Comparison of ENCODE assay signal across 7 cellular contexts in genomic region chr14:57692671-57693070, GRCh38.
DNase-seq lines count a peak whose midpoint lies in the region; TF ChIP-seq lines count a peak whose summit lies in the region.

No MANE protein-coding gene starts in this region.

- H3K27me3 ChIP-seq in brain microvascular endothelial cell (replicated peaks), result no peaks in the 10 kb centered on the region
- no peaks in the 10 kb centered on the region for H3K27me3 ChIP-seq in neural progenitor cell

- H3K9me3 Mint-ChIP-seq in neural progenitor cell, result no peaks in the 10 kb centered on the region

- in situ Hi-C loops in brain microvascular endothelial cell (cut with HindIII; ENCODE audit: low pct_ligation_motif_present, low sequenced_read_pairs), result no loop called here

- H3K4me1 Mint-ChIP-seq in neural progenitor cell, result no peaks in the 10 kb centered on the region

- peak; percentile 55 for TF ChIP-seq CTCF in GM12873 (IDR thresholded peaks at IDR 0.05; ENCODE audit: insufficient read depth, low read depth, low read length, missing control alignments)
- TF ChIP-seq CTCF in brain microvascular endothelial cell (IDR thresholded peaks at IDR 0.05; ENCODE audit: low read depth, low read length, missing control alignments), result peak; percentile 38
- peak; percentile 59 for TF ChIP-seq CTCF in neural progenitor cell (IDR thresholded peaks at IDR 0.05)

- no peaks in the 10 kb centered on the region for H4K20me1 ChIP-seq in neural progenitor cell (ENCODE audit: low read depth)

- no peak overlapping the region for H2AFZ ChIP-seq in neural progenitor cell (replicated peaks)

- no peaks in the 10 kb centered on the region for H3K36me3 ChIP-seq in brain microvascular endothelial cell (replicated peaks)
- H3K36me3 ChIP-seq in neural progenitor cell, result no peaks in the 10 kb centered on the region

- no peaks in the 10 kb centered on the region for H3K27me3 Mint-ChIP-seq in neural progenitor cell (ENCODE audit: insufficient read depth, low read depth)

- peaks cover 5% of the 10 kb centered on the region for H3F3A ChIP-seq in neural progenitor cell (ENCODE audit: low read depth)

- H3K4me3 ChIP-seq in brain microvascular endothelial cell (ENCODE audit: low read depth, low read length) (no peak overlapping the region), neural progenitor cell (no peak overlapping the region)

- no peaks in the 10 kb centered on the region for H3K36me3 Mint-ChIP-seq in neural progenitor cell

- peaks cover 18% of the 10 kb centered on the region for H3K4me1 ChIP-seq in neural progenitor cell

- DNase-seq in NCI-H1092 treated with DMSO at 0.1 percent for 48 hours (lab: John Stamatoyannopoulos, UW), result peak; percentile 34
- peak; percentile 46 for DNase-seq in brain microvascular endothelial cell
- peak; percentile 13 for DNase-seq in neural progenitor cell (ENCODE audit: low spot score)
- DNase-seq in 8988T, result no peak
- DNase-seq in NK-92 (lab: John Stamatoyannopoulos, UW; ENCODE audit: unreplicated experiment), result no peak
- no peak for DNase-seq in NCI-H2107 (lab: John Stamatoyannopoulos, UW)

- H3K9ac ChIP-seq in neural progenitor cell, result no peak overlapping the region

- no peaks in the 10 kb centered on the region for H3K79me2 ChIP-seq in neural progenitor cell (ENCODE audit: low read depth)

- no peak overlapping the region for H3K4me2 ChIP-seq in neural progenitor cell

- no peaks in the 10 kb centered on the region for H3K9me3 ChIP-seq in neural progenitor cell (ENCODE audit: low read depth)

- no peak overlapping the region for H3K27ac Mint-ChIP-seq in neural progenitor cell

- H3K4me3 Mint-ChIP-seq in neural progenitor cell, result no peak overlapping the region

- H3K27ac ChIP-seq in brain microvascular endothelial cell (no peak overlapping the region), neural progenitor cell (no peak overlapping the region)

Comparison
In these comparisons a context has a peak if more than half of its experiments do, and no peak if none do; other contexts are left out.
1. DNase-seq: peak in NCI-H1092 treated with DMSO at 0.1 percent for 48 hours (single experiment), brain microvascular endothelial cell (single experiment) and neural progenitor cell (single experiment); none in 8988T (single experiment), NK-92 (single experiment) and NCI-H2107 (single experiment).
2. Peak in every context shown above with its lines, with median percentiles within 50 percentile points of each other: CTCF ChIP-seq.